ENCODE assay signal across 8 cellular contexts in the genomic region with DNA sequence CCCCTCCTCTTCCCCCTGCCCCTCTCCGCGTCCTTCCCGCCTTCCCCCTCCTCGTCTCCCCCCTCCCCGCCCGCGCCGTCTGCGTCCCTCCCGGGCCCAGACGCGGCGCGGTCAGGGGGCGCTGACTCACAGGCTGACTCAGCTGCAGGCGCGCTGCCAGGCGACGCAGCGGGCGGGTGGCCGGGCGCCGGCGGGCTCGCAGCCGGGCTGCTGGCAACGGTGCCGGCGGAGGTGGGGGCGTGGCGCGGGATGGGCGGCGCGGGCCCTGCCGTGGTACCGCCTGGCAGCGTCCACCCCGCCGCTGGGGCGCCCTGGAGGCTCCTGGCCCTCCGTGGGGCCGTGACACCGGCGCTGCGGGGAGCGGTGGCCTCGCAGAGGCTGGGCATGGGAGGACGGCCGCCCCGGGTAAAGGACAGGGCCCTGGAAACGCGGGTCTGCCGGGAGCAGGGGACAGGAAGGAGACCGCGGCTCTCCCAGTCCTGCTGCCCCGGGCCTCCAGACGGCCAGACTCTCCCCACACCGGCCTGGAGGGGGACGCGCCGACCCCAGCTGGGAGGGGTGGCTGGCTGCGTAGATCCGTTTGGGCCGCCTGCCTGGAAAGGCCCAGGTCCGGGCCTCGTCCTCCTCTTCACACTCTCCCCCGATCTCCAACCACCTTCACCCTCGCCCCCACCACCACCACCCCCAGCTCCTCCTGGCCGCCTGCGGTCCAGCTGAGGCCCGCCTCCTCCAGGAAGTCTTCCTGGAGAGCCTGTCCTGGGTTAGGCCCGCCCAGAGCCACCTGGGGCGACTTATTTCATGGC. TPM values are rescaled to one million over a fixed set of nuclear protein-coding genes. Genes with fewer than 3 reads are reported as not detected.
A peak's percentile ranks its signal among the peaks of the same experiment; 100 is the strongest.
DNase-seq lines count a peak whose midpoint lies in the region; ATAC-seq and TF ChIP-seq lines count a peak whose summit lies in the region.

No MANE protein-coding gene starts in this region.

- no peaks in the 10 kb centered on the region for H3K36me3 ChIP-seq in right atrium auricular region
- no peaks in the 10 kb centered on the region for H3K36me3 ChIP-seq in psoas muscle (ENCODE audit: insufficient read depth in 1 of 2, low read depth in 1 of 2)

- H3K27ac ChIP-seq in angular gyrus (ENCODE audit: low read depth, low read length): peak overlapping the region; percentile 86
- peak overlapping the region; percentile 85 to 94 for H3K27ac ChIP-seq in right atrium auricular region
- peak overlapping the region; percentile 96 for H3K27ac ChIP-seq in psoas muscle

- peaks cover 0 to 46% of the 10 kb centered on the region in 2 donors for H3K4me1 ChIP-seq in right atrium auricular region
- peaks cover 37% of the 10 kb centered on the region for H3K4me1 ChIP-seq in psoas muscle

- DNase-seq in ELR (ENCODE audit: low read depth): peak; percentile 90
- peak; percentile 87 for DNase-seq in HEK293T (ENCODE audit: extremely low spot score)
- peak; percentile 78 for DNase-seq in NCI-H1092 treated with DMSO at 0.1 percent for 48 hours (lab: John Stamatoyannopoulos, UW)
- peak; percentile 82 to 90 (median 84) for DNase-seq in T-helper 2 cell
- DNase-seq in right atrium auricular region (ENCODE audit: low spot score): peak; percentile 87
- peak; percentile 94 to 96 for DNase-seq in psoas muscle
- peak; percentile 92 for DNase-seq in ureter (ENCODE audit: low spot score)

- H3K4me3 ChIP-seq in right atrium auricular region (peak overlapping the region; percentile 38 to 62), psoas muscle (peak overlapping the region; percentile 72)

- no peak for TF ChIP-seq CTCF in right atrium auricular region (IDR thresholded peaks at IDR 0.05)
- TF ChIP-seq CTCF in psoas muscle (IDR thresholded peaks at IDR 0.05): no peak

- intact Hi-C loops in psoas muscle (cut with DNase I): no loop called here

- peaks cover 0 to 5% of the 10 kb centered on the region in 2 donors for H3K9me3 ChIP-seq in right atrium auricular region
- H3K9me3 ChIP-seq in psoas muscle: no peaks in the 10 kb centered on the region

- 6 to 13% (median 7%) methylated on average over 36 to 75 of the region's 75 CpGs for WGBS in psoas muscle, 3 donors

- ATAC-seq in psoas muscle: peak; percentile 81 to 87 (median 84)

- CTCF ChIA-PET in HEK293T (lab: Yijun Ruan, JAX): no interaction called here

- POLR2A ChIA-PET in HEK293T (lab: Yijun Ruan, JAX): interaction anchor here (0.5 to 1.7 kb wide), 6 partner anchors 9 to 39 kb away, joined by 3 to 6 read pairs (median 4); no protein-coding TSS in a partner anchor

- H3K27me3 ChIP-seq in right atrium auricular region (no peaks in the 10 kb centered on the region), psoas muscle (ENCODE audit: insufficient read depth in 3 of 3, low read length in 2 of 3) (no peaks in the 10 kb centered on the region)

TF ChIP-seq in HEK293T, 16 proteins besides CTCF, POLR2A, EP300 and RAD21:
- no peak for TF ChIP-seq FOXK2 (IDR thresholded peaks at IDR 0.05)
- peak; percentile 59 for TF ChIP-seq L3MBTL2 (conservative IDR thresholded peaks at IDR 0.05)
- TF ChIP-seq NFRKB (IDR thresholded peaks at IDR 0.05): no peak
- no peak for TF ChIP-seq BHLHE40 (IDR thresholded peaks at IDR 0.05; ENCODE audit: borderline replicate concordance)

RNA-seq across cellular contexts. Expression of gene PROC, which starts 10.0 kb away (rescaled TPM):
- total RNA-seq in right atrium auricular region: not detected
- total RNA-seq in psoas muscle: under 1 TPM in 1 of 4 donors, not detected in 3; 0.60 TPM
- polyA plus RNA-seq in psoas muscle: under 1 TPM in 1 of 3 donors, not detected in 2; 0.05 TPM
- total RNA-seq in ureter: not detected

RNA-seq across cellular contexts. Expression of gene MAP3K2, which starts 20.4 kb away (rescaled TPM):
- total RNA-seq in right atrium auricular region (10 to 100 TPM; 20.5 to 20.8 TPM), psoas muscle (10 to 100 TPM; 25.9 to 37.1 (median 30.9) TPM), ureter (73.2 TPM)
- polyA plus RNA-seq in psoas muscle: 10 to 100 TPM in 1 of 3 donors, 1 to 10 TPM in 2; 4.2 to 11.7 (median 7.2) TPM

Comparison
In these comparisons a context has a peak if more than half of its experiments do, and no peak if none do; other contexts are left out.
1. Peak in every context shown above with its lines: DNase-seq, ATAC-seq, H3K4me3 ChIP-seq and H3K27ac ChIP-seq.